ENCODE assay signal across 26 cellular contexts in the genomic region with DNA sequence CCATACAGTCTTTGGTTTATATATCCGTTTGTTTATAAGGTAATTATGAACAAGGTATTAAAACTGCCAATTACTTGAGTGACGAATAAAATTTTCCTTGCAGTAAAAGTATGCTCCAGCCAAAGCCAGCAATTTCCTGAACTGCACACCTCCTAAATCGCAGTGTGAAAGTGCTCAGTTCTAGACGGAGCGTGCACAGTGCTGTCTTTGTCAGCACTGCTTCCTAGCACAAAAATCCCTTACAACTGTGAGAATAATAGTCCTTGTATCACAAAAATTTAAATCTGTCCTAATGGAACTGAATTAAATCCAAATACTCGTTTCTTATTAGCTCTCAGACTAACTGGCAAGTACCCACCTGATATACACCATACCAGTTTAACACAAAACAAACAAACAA. TPM values are rescaled to one million over a fixed set of nuclear protein-coding genes. Genes with fewer than 3 reads are reported as not detected.
DNase-seq lines count a peak whose midpoint lies in the region; ATAC-seq and TF ChIP-seq lines count a peak whose summit lies in the region.
"Had no signal": no experiment of that assay in that cellular context is flagged by ENCODE, and none has a peak within 500 bp of the region (broad histone marks: within the 10 kb centered on the region; RNA-seq: fewer than 3 reads in every experiment).

No MANE protein-coding gene starts in this region.

- peaks cover 0 to 9% of the 10 kb centered on the region in 2 donors for H3K36me3 ChIP-seq in gastroesophageal sphincter
- H3K36me3 ChIP-seq in CD8-positive, alpha-beta memory T cell (ENCODE audit: insufficient read depth, low read length): no peaks in the 10 kb centered on the region

- CTCF ChIA-PET in CD8-positive, alpha-beta memory T cell (lab: Charles Lee): no interaction called here

- peaks cover 12% of the 10 kb centered on the region for H3K36me3 Mint-ChIP-seq in brain
- H3K36me3 Mint-ChIP-seq in nephron progenitor cell (ENCODE audit: low read depth): peaks cover 77% of the 10 kb centered on the region
- H3K36me3 Mint-ChIP-seq in CD8-positive, alpha-beta memory T cell: no peaks in the 10 kb centered on the region
- H3K36me3 Mint-ChIP-seq: activated naive CD8-positive, alpha-beta T cell had no signal

- TF ChIP-seq EP300 in gastroesophageal sphincter (IDR thresholded peaks at IDR 0.05): no peak

- TF ChIP-seq POLR2A in gastroesophageal sphincter (IDR thresholded peaks at IDR 0.05): no peak

- no peaks in the 10 kb centered on the region for H3K9me3 Mint-ChIP-seq in brain
- H3K9me3 Mint-ChIP-seq in nephron progenitor cell: no peaks in the 10 kb centered on the region
- peaks cover 0 to 12% (median 2%) of the 10 kb centered on the region in 5 donors for H3K9me3 Mint-ChIP-seq in CD8-positive, alpha-beta memory T cell
- H3K9me3 Mint-ChIP-seq: activated T-helper 2 cell treated with anti-CD3 and anti-CD28 coated beads, Interferon-gamma antibody, Interleukin-2, Interleukin-4, amounts not matched to agents 10 μg/mL and 5 μg/mL and 100 μg/mL, durations not matched to agents 14 hours and 24 hours and 36 hours; HFFc6 had no signal

- DNase-seq in Ammon's horn (ENCODE audit: low spot score) (peak; percentile 81), nephron progenitor cell (no peak), NCI-H1105 (lab: John Stamatoyannopoulos, UW) (no peak), GM03348 (ENCODE audit: low spot score) (no peak)
- DNase-seq in CD8-positive, alpha-beta memory T cell: no peak
- DNase-seq: 8988T; activated CD4-positive, alpha-beta T cell treated with anti-CD3 and anti-CD28 coated beads, Interleukin-2, amount 50 U/mL, for 4 hours; activated CD4-positive, CD25-positive, alpha-beta regulatory T cell; activated CD8-positive, alpha-beta memory T cell treated with anti-CD3 and anti-CD28 coated beads, Interleukin-2, amount 50 U/mL, for 48 hours; aorta; central memory CD4-positive, alpha-beta T cell; DMS 273 treated with DMSO at 0.1 percent for 48 hours; kidney glomerular epithelial cell; NCI-H1105 treated with DMSO at 0.1 percent for 48 hours; NCI-H1930; psoas muscle; SJCRH30; stimulated activated naive CD4-positive, alpha-beta T cell; tibial artery had no signal

- H3K9me3 ChIP-seq in gastroesophageal sphincter: no peaks in the 10 kb centered on the region
- no peaks in the 10 kb centered on the region for H3K9me3 ChIP-seq in CD8-positive, alpha-beta memory T cell (ENCODE audit: low read length)
- H3K9me3 ChIP-seq: psoas muscle, SJCRH30, tibial artery had no signal

- H3K27ac Mint-ChIP-seq in brain: peak overlapping the region in 3 of 5 experiments; percentile 38 to 82 (median 60)
- H3K27ac Mint-ChIP-seq in nephron progenitor cell: peak overlapping the region; percentile 93
- no peak overlapping the region for H3K27ac Mint-ChIP-seq in CD8-positive, alpha-beta memory T cell
- H3K27ac Mint-ChIP-seq: activated naive CD8-positive, alpha-beta T cell; activated T-helper 2 cell treated with anti-CD3 and anti-CD28 coated beads, Interferon-gamma antibody, Interleukin-2, Interleukin-4, amounts not matched to agents 10 μg/mL and 5 μg/mL and 100 μg/mL, durations not matched to agents 14 hours and 24 hours and 36 hours; HFFc6 had no signal

- TF ChIP-seq CTCF in brain (conservative IDR thresholded peaks at IDR 0.05): no peak
- TF ChIP-seq CTCF in gastroesophageal sphincter (IDR thresholded peaks at IDR 0.05): no peak
- no peak for TF ChIP-seq CTCF in nephron progenitor cell (IDR thresholded peaks at IDR 0.05)

- H3K4me3 Mint-ChIP-seq in brain: peak overlapping the region in 1 of 5 experiments; percentile 58
- H3K4me3 Mint-ChIP-seq in nephron progenitor cell: no peak overlapping the region
- no peak overlapping the region for H3K4me3 Mint-ChIP-seq in CD8-positive, alpha-beta memory T cell
- H3K4me3 Mint-ChIP-seq: activated naive CD8-positive, alpha-beta T cell; HFFc6 had no signal

- POLR2A ChIA-PET in CD8-positive, alpha-beta memory T cell (lab: Charles Lee): no interaction called here

- H3K27me3 Mint-ChIP-seq in brain (no peaks in the 10 kb centered on the region), nephron progenitor cell (ENCODE audit: low read depth, poor library complexity) (peaks cover 5% of the 10 kb centered on the region)
- no peaks in the 10 kb centered on the region for H3K27me3 Mint-ChIP-seq in CD8-positive, alpha-beta memory T cell
- H3K27me3 Mint-ChIP-seq: activated naive CD8-positive, alpha-beta T cell had no signal

- peak overlapping the region in 3 of 4 donors; percentile 1 to 14 (median 12) for H3K27ac ChIP-seq in gastroesophageal sphincter
- no peak overlapping the region for H3K27ac ChIP-seq in CD8-positive, alpha-beta memory T cell (ENCODE audit: low read depth, low read length)
- H3K27ac ChIP-seq: GM23248, psoas muscle, SJCRH30 had no signal

- H3K4me1 Mint-ChIP-seq in brain (peaks cover 79% of the 10 kb centered on the region), nephron progenitor cell (peaks cover 65% of the 10 kb centered on the region)
- no peaks in the 10 kb centered on the region for H3K4me1 Mint-ChIP-seq in CD8-positive, alpha-beta memory T cell

- H3K4me1 ChIP-seq in gastroesophageal sphincter: peaks cover 18 to 76% (median 21%) of the 10 kb centered on the region in 3 donors
- H3K4me1 ChIP-seq in CD8-positive, alpha-beta memory T cell (ENCODE audit: insufficient read depth, low read length): no peaks in the 10 kb centered on the region
- H3K4me1 ChIP-seq: SJCRH30 had no signal

- H3K27me3 ChIP-seq in gastroesophageal sphincter: no peaks in the 10 kb centered on the region
- H3K27me3 ChIP-seq in CD8-positive, alpha-beta memory T cell (ENCODE audit: insufficient read depth, low read length, poor library complexity, severe bottlenecking): no peaks in the 10 kb centered on the region
- H3K27me3 ChIP-seq: SJCRH30, tibial artery had no signal

- 28 to 50% methylated on average over 5 to 6 of the region's 6 CpGs for WGBS in gastroesophageal sphincter (ENCODE audit: low coverage in 1 of 2), 2 donors

- ATAC-seq in gastroesophageal sphincter (no peak), GM18861 (IDR thresholded peaks at IDR 0.05; ENCODE audit: unreplicated experiment) (no peak)
- ATAC-seq: psoas muscle had no signal

- H3K4me3 ChIP-seq in gastroesophageal sphincter: no peak overlapping the region
- no peak overlapping the region for H3K4me3 ChIP-seq in CD8-positive, alpha-beta memory T cell (ENCODE audit: low read length)
- H3K4me3 ChIP-seq: GM23248, psoas muscle, SJCRH30, tibial artery had no signal

RNA-seq across cellular contexts. Expression of a gene that starts 26.3 kb away (rescaled TPM):
- 4.8 TPM for polyA plus RNA-seq in brain (ENCODE audit: insufficient read depth, low read depth, low replicate concordance)
- total RNA-seq in gastroesophageal sphincter: 100 to 1,000 TPM in 2 of 4 donors, 10 to 100 TPM in 2; 52.7 to 170 (median 93.3) TPM
- total RNA-seq in CD8-positive, alpha-beta memory T cell: under 1 TPM in 1 of 2 experiments, not detected in 1; 0.22 TPM
- polyA plus RNA-seq in CD8-positive, alpha-beta memory T cell: not detected

Comparison
In these comparisons a context has a peak if more than half of its experiments do, and no peak if none do; other contexts are left out.
1. H3K27ac Mint-ChIP-seq: peak in brain (3 of 5) and nephron progenitor cell (single experiment); none in CD8-positive, alpha-beta memory T cell (0 of 8).
2. RNA of a gene that starts 26.3 kb away (total RNA-seq): 52.7 to 170 TPM in gastroesophageal sphincter; 0.22 TPM in CD8-positive, alpha-beta memory T cell; every median in the first group is over 10 times any median in the second.